18 cellular contexts compared by ENCODE assay signal in the genomic region with DNA sequence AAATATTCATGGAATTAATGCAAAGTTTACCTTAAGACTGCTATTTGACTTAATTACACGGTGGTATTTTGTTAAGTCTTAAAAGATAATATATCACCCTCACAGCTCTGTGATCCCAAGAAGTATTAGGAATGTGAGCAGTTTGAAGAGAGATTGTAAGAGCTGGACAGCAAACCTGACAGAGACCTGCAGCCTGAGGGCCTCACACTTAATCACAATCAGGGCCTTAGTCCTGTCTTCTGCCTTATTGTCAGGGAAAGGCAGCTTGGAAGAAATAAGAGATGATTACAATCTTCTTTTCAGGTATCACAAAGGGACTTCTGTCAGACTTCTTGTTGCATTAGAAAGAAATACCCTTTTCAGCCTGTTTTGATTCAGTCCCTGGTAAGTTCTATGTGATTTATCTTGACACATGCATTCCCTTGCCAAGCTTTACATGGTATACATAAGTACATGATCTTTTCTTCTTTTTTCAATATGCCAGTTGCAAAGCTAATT.
"Had no signal": no experiment of that assay in that cellular context is flagged by ENCODE, and none has a peak within 500 bp of the region (broad histone marks: within the 10 kb centered on the region; RNA-seq: fewer than 3 reads in every experiment).

No MANE protein-coding gene starts in this region.

- H3K27me3 ChIP-seq: esophagus muscularis mucosa, right atrium auricular region, tibial nerve had no signal

- ATAC-seq: left colon; stimulated activated naive CD8-positive, alpha-beta T cell treated with anti-CD3 and anti-CD28 coated beads, Interleukin-15, Interleukin-2, amounts not matched to agents 100 U/mL and 50 U/mL, for 24 hours had no signal

- H3K4me3 ChIP-seq: esophagus muscularis mucosa, lung, prostate gland, right atrium auricular region, tibial nerve had no signal

- H3K4me1 ChIP-seq: prostate gland, right atrium auricular region, tibial nerve had no signal

- H3K27ac ChIP-seq: esophagus muscularis mucosa, prostate gland, right atrium auricular region, tibial nerve, VCaP had no signal

- FAIRE-seq: bronchial epithelial cell, islet of Langerhans, urothelium cell line had no signal

- H3K36me3 ChIP-seq: esophagus muscularis mucosa, prostate gland, right atrium auricular region, tibial nerve had no signal

- H3K9me3 ChIP-seq: esophagus muscularis mucosa, prostate gland, right atrium auricular region, tibial nerve had no signal

- DNase-seq: activated CD4-positive, alpha-beta T cell treated with anti-CD3 and anti-CD28 coated beads, Interleukin-2, amount 50 U/mL, for 4 hours; activated T-cell treated with anti-CD3 and anti-CD28 coated beads for 4 hours; effector CD8-positive, alpha-beta T cell; left colon; nephron progenitor cell; stimulated activated CD4-positive, alpha-beta T cell treated with anti-CD3 and anti-CD28 coated beads, Interleukin-12 subunit alpha, Interleukin-12 subunit beta, amount 100 ng/mL, for 4 hours; stimulated activated CD4-positive, alpha-beta T cell treated with anti-CD3 and anti-CD28 coated beads, Interleukin-2, amount 100 ng/mL, for 24 hours; stimulated activated naive CD8-positive, alpha-beta T cell treated with anti-CD3 and anti-CD28 coated beads, Interleukin-15, Interleukin-2, amounts not matched to agents 100 U/mL and 50 U/mL, for 24 hours; substantia nigra had no signal
